In genomic region chr5:177335701-177336065, GRCh38 we compare ENCODE assay signal across 14 cellular contexts.
"Had no signal": no experiment of that assay in that cellular context is flagged by ENCODE, and none has a peak within 500 bp of the region (broad histone marks: within the 10 kb centered on the region; RNA-seq: fewer than 3 reads in every experiment).

No MANE protein-coding gene starts in this region.

- H3K27ac ChIP-seq: epithelial cell of prostate, left lung, sigmoid colon, SK-N-MC had no signal

- H3K4me3 ChIP-seq: left lung, sigmoid colon, SK-N-MC had no signal

- DNase-seq: cerebellar nuclear complex; foreskin melanocyte; nucleus accumbens; sigmoid colon; stimulated activated CD4-positive, alpha-beta T cell treated with anti-CD3 and anti-CD28 coated beads, Interleukin-12 subunit alpha, Interleukin-12 subunit beta, amount 100 ng/mL, for 4 hours; stimulated activated naive CD4-positive, alpha-beta T cell treated with Interleukin-2 at 50 U/mL for 16 hours; T1000; trophoblast cell had no signal

- H3K27ac Mint-ChIP-seq: activated naive CD4-positive, alpha-beta T cell treated with anti-CD3 and anti-CD28 coated beads, Interleukin-2, amount 50 U/mL, for 24 hours; dendritic cell treated with granulocyte-macrophage colony-stimulating factor and Interleukin-4, amounts not matched to agents 40 ng/mL and 50 ng/mL, for 4 days; nephron had no signal

- H3K4me1 ChIP-seq: sigmoid colon had no signal

- H3K9me3 ChIP-seq: left lung, sigmoid colon had no signal

- H3K9me3 Mint-ChIP-seq: activated naive CD4-positive, alpha-beta T cell treated with anti-CD3 and anti-CD28 coated beads, Interleukin-2, amount 50 U/mL, for 24 hours; dendritic cell treated with granulocyte-macrophage colony-stimulating factor and Interleukin-4, amounts not matched to agents 40 ng/mL and 50 ng/mL, for 4 days; nephron had no signal

- H3K4me3 Mint-ChIP-seq: activated naive CD4-positive, alpha-beta T cell treated with anti-CD3 and anti-CD28 coated beads, Interleukin-2, amount 50 U/mL, for 24 hours; dendritic cell treated with granulocyte-macrophage colony-stimulating factor and Interleukin-4, amounts not matched to agents 40 ng/mL and 50 ng/mL, for 4 days; nephron had no signal

- H3K27me3 Mint-ChIP-seq: activated naive CD4-positive, alpha-beta T cell treated with anti-CD3 and anti-CD28 coated beads, Interleukin-2, amount 50 U/mL, for 24 hours; dendritic cell treated with granulocyte-macrophage colony-stimulating factor and Interleukin-4, amounts not matched to agents 40 ng/mL and 50 ng/mL, for 4 days had no signal

- H3K27me3 ChIP-seq: left lung, sigmoid colon had no signal

- H3K4me1 Mint-ChIP-seq: nephron had no signal
